Comparison of ENCODE assay signal across 8 cellular contexts in genomic region chr10:75294518-75294865, GRCh38. TPM values are rescaled to one million over a fixed set of nuclear protein-coding genes. Genes with fewer than 3 reads are reported as not detected.
A peak's percentile ranks its signal among the peaks of the same experiment; 100 is the strongest.
DNase-seq lines count a peak whose midpoint lies in the region; ATAC-seq, FAIRE-seq and TF ChIP-seq lines count a peak whose summit lies in the region.

No MANE protein-coding gene starts in this region.

- no peak for TF ChIP-seq CTCF in A549 (IDR thresholded peaks at IDR 0.05)
- TF ChIP-seq CTCF in brain microvascular endothelial cell (IDR thresholded peaks at IDR 0.05; ENCODE audit: low read depth, low read length, missing control alignments), result no peak
- TF ChIP-seq CTCF in right lobe of liver (IDR thresholded peaks at IDR 0.05), result no peak
- no peak for TF ChIP-seq CTCF in uterus (IDR thresholded peaks at IDR 0.05)

- TF ChIP-seq POLR2A in A549 (IDR thresholded peaks at IDR 0.05; ENCODE audit: low read length) (no peak), right lobe of liver (IDR thresholded peaks at IDR 0.05) (no peak), uterus (IDR thresholded peaks at IDR 0.05) (no peak)

- intact Hi-C loops in right lobe of liver (cut with DNase I) (no loop called here), uterus (cut with DNase I; ENCODE audit: low total_unique reads) (no loop called here)

- no peak for TF ChIP-seq EP300 in A549 (IDR thresholded peaks at IDR 0.05)

- no peaks in the 10 kb centered on the region for H3K36me3 ChIP-seq in brain microvascular endothelial cell (replicated peaks)
- no peaks in the 10 kb centered on the region for H3K36me3 ChIP-seq in right lobe of liver
- no peaks in the 10 kb centered on the region for H3K36me3 ChIP-seq in uterus

- peak overlapping the region; percentile 32 to 93 for H3K27ac ChIP-seq in A549
- H3K27ac ChIP-seq in brain microvascular endothelial cell, result peak overlapping the region; percentile 54
- peak overlapping the region; percentile 70 to 88 (median 76) for H3K27ac ChIP-seq in right lobe of liver
- peak overlapping the region; percentile 93 to 97 for H3K27ac ChIP-seq in uterus

- H3K4me3 ChIP-seq in A549 (peak overlapping the region; percentile 86), brain microvascular endothelial cell (ENCODE audit: low read depth, low read length) (peak overlapping the region; percentile 53), right lobe of liver (peak overlapping the region; percentile 49 to 63 (median 59)), uterus (peak overlapping the region; percentile 39 to 51)

- TF ChIP-seq RAD21 in A549 (conservative IDR thresholded peaks at IDR 0.05 in 1 of 2, IDR thresholded peaks at IDR 0.05 in 1 of 2), result no peak

- DNase-seq in A549 (ENCODE audit: low read depth in 1 of 2, low spot score in 1 of 2) (peak in 1 of 2 experiments; percentile 23), brain microvascular endothelial cell (no peak), right lobe of liver (peak in 1 of 3 donors; percentile 58), uterus (no peak), NK-92 (lab: John Stamatoyannopoulos, UW; ENCODE audit: unreplicated experiment) (no peak), NCI-H774 (lab: John Stamatoyannopoulos, UW) (no peak), AG08395 (ENCODE audit: low spot score) (no peak)

- CTCF ChIA-PET in A549 (lab: Yijun Ruan, JAX), result interaction anchor here (0.7 to 5.2 kb wide), 11 partner anchors 8 to 1021 kb away, joined by 3 to 38 read pairs (median 4); no protein-coding TSS in a partner anchor

- FAIRE-seq in A549 (lab: Jason Lieb, UNC), result no peak

- H3K9me3 ChIP-seq in A549 (peaks cover 6% of the 10 kb centered on the region; the same call in 1 of the 3 replicates), right lobe of liver (no peaks in the 10 kb centered on the region), uterus (peaks cover 0 to 1% of the 10 kb centered on the region in 2 donors)

- 4% methylated on average over 12 of the region's 20 CpGs for WGBS in A549 (ENCODE audit: missing lambda C conversion rate)
- 14% methylated on average over 14 of the region's 20 CpGs for WGBS in right lobe of liver (ENCODE audit: insufficient coverage, low coverage, low lambda C conversion rate, missing lambda C conversion rate)

- H3K4me2 ChIP-seq in A549, result peak overlapping the region; percentile 100

- POLR2A ChIA-PET in A549 (lab: Yijun Ruan, JAX), result no interaction called here

- in situ Hi-C loops in brain microvascular endothelial cell (cut with HindIII; ENCODE audit: low pct_ligation_motif_present, low sequenced_read_pairs), result no loop called here

- H3K27me3 ChIP-seq in brain microvascular endothelial cell (replicated peaks) (no peaks in the 10 kb centered on the region), right lobe of liver (no peaks in the 10 kb centered on the region), uterus (no peaks in the 10 kb centered on the region)

- H3K4me1 ChIP-seq in A549 (peaks cover 22% of the 10 kb centered on the region), right lobe of liver (no peaks in the 10 kb centered on the region), uterus (peaks cover 0 to 7% of the 10 kb centered on the region in 2 donors)

- ATAC-seq in A549 (peak; percentile 49 to 69; a peak in 5 of 6 replicates), HG03354 (IDR thresholded peaks at IDR 0.05; ENCODE audit: poor library complexity, severe bottlenecking, unreplicated experiment) (peak; percentile 6), right lobe of liver (peak; percentile 51 to 55 (median 52))

TF ChIP-seq in A549, 52 proteins besides CTCF, POLR2A, EP300 and RAD21:
- no peak for TF ChIP-seq NFE2L2 (conservative IDR thresholded peaks at IDR 0.05; ENCODE audit: low read length)
- 0 out of 2 replicates have a peak, but pooled peaks have one; percentile 18 for TF ChIP-seq RNF2 (IDR thresholded peaks at IDR 0.05; ENCODE audit: borderline replicate concordance, low read depth)
- no peak for TF ChIP-seq ZNF302 (CRISPR knock-in tag; IDR thresholded peaks at IDR 0.05)

RNA-seq across cellular contexts. Expression of gene COMTD1, which starts 58.7 kb away (rescaled TPM):
- polyA plus RNA-seq in A549 (2011; rRNA removed) (9.5 and 9.8 TPM in 2 replicates), A549 (2017; fragmentation: RNase III; extraction: RNeasy Plus Mini Kit Qiagen cat#74134 plus additional on column Dnase treatment) (31.3 to 35.3 TPM (median 34.2 TPM) in 3 replicates)
- polyA plus RNA-seq in A549 (2012; cell fraction: cytosol; rRNA removed), result 57.8 and 74.6 TPM in 2 replicates
- 174 and 265 TPM in 2 replicates for polyA plus RNA-seq in A549 (2012; cell fraction: nucleus; rRNA removed)
- 2.1 and 3.2 TPM in 2 replicates for polyA minus RNA-seq in A549 (2011; rRNA and poly(A)+ RNA removed)
- total RNA-seq in right lobe of liver (10 to 100 TPM; 14.3 to 88.7 (median 22.1) TPM), uterus (10 to 100 TPM in 3 of 4 donors, 1 to 10 TPM in 1; 3.2 to 59.7 (median 22.9) TPM)

Comparison
In these comparisons a context has a peak if more than half of its experiments do, and no peak if none do; other contexts are left out.
1. ATAC-seq: peak in every context shown above with its lines; median percentile 59 in A549; 52 in right lobe of liver; 6 in HG03354.